ENCODE assay signal across 8 cellular contexts in the genomic region with DNA sequence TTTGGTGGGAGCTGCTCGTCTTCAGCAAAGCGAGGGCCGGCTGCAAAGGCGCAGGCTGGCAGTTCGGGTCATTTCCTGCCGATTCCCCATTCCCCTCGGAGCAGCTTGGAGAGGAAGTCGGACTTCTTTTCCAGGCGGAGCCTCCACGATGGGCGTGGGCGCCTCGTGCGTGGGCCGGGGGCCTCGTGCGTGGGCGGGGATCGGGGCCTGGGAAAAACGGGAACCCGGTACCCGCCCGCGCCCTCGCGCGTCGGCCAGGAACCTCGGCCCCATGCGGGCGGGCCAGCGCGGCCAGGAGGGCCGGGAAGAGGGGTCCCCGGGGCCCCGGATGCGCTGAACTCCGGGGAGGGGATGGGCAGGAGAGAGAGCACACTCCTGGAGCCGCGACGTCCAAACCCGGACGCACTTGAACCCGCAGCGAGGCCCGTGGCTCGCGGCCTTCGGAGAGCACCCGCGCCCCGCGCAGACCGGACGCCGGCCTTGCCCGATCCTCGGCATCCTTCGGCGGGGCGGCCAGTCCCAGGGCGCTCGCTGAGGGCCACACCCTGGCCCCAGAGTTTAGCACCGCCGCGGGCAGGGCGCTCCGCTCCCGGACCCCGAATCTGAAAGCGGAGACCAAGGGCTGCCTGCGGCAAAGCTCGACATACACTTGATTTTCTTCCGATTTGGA.
DNase-seq lines count a peak whose midpoint lies in the region; ATAC-seq, FAIRE-seq and TF ChIP-seq lines count a peak whose summit lies in the region.

No MANE protein-coding gene starts in this region.

- 1 to 6% (median 3%) methylated on average over 21 to 74 of the region's 74 CpGs for WGBS in stomach, 5 donors

- H3K27me3 ChIP-seq in bronchial epithelial cell (ENCODE audit: control insufficient read depth, insufficient read depth, low read length) (no peaks in the 10 kb centered on the region), left lung (peaks cover 74 to 99% of the 10 kb centered on the region in 2 donors), stomach (peaks cover 0 to 90% (median 52%) of the 10 kb centered on the region in 3 donors)

- TF ChIP-seq POLR2A in stomach (IDR thresholded peaks at IDR 0.05), result no peak

- ATAC-seq in HG02759 (IDR thresholded peaks at IDR 0.05; ENCODE audit: unreplicated experiment) (peak; percentile 38), left lung (peak; percentile 68)

- H3K9me3 ChIP-seq in left lung (no peaks in the 10 kb centered on the region), stomach (no peaks in the 10 kb centered on the region)

- H3K27ac Mint-ChIP-seq in activated naive CD4-positive, alpha-beta T cell treated with anti-CD3 and anti-CD28 coated beads for 36 hours, result no peak overlapping the region

- FAIRE-seq in bronchial epithelial cell (lab: Jason Lieb, UNC), result no peak

- peaks cover 49% of the 10 kb centered on the region for H3K27me3 Mint-ChIP-seq in activated naive CD4-positive, alpha-beta T cell treated with anti-CD3 and anti-CD28 coated beads for 36 hours (ENCODE audit: low read depth)

- H3K9me3 Mint-ChIP-seq in activated naive CD4-positive, alpha-beta T cell treated with anti-CD3 and anti-CD28 coated beads for 36 hours, result no peaks in the 10 kb centered on the region

- DNase-seq in activated naive CD4-positive, alpha-beta T cell treated with anti-CD3 and anti-CD28 coated beads for 36 hours, result peak; percentile 12
- DNase-seq in activated naive CD4-positive, alpha-beta T cell treated with anti-CD3 and anti-CD28 coated beads, Interleukin-2, amount 50 U/mL, for 16 hours, result no peak
- DNase-seq in NCI-H774 (lab: John Stamatoyannopoulos, UW) (peak; percentile 46), bronchial epithelial cell (ENCODE audit: low read depth) (no peak), left lung (peak; percentile 35 to 82), stomach (no peak), Ammon's horn (ENCODE audit: low spot score) (no peak)

- peaks cover 2% of the 10 kb centered on the region for H3K4me1 Mint-ChIP-seq in activated naive CD4-positive, alpha-beta T cell treated with anti-CD3 and anti-CD28 coated beads for 36 hours (ENCODE audit: low read depth)

- H3K27ac ChIP-seq in left lung (no peak overlapping the region), stomach (peak overlapping the region in 4 of 5 donors; percentile 42 to 75 (median 70))

- TF ChIP-seq CTCF in bronchial epithelial cell (IDR thresholded peaks at IDR 0.05; ENCODE audit: insufficient read depth, low read length, severe bottlenecking), result peak; percentile 4
- no peak for TF ChIP-seq CTCF in left lung (IDR thresholded peaks at IDR 0.05)
- no peak for TF ChIP-seq CTCF in stomach (IDR thresholded peaks at IDR 0.05)

- peak overlapping the region; percentile 62 for H3K4me3 Mint-ChIP-seq in activated naive CD4-positive, alpha-beta T cell treated with anti-CD3 and anti-CD28 coated beads for 36 hours

- CTCF ChIA-PET in activated naive CD4-positive, alpha-beta T cell treated with anti-CD3 and anti-CD28 coated beads for 36 hours (lab: Charles Lee), result interaction anchor here (0.6 to 2.7 kb wide), 10 partner anchors 15 to 510 kb away, joined by 3 to 13 read pairs (median 5); no protein-coding TSS in a partner anchor

- intact Hi-C loops in activated naive CD4-positive, alpha-beta T cell treated with anti-CD3 and anti-CD28 coated beads for 36 hours (cut with micrococcal nuclease), result loop anchor here (1.0 to 5.0 kb wide), 8 partner anchors 83 to 945 kb away; no protein-coding TSS in a partner anchor
- intact Hi-C loops in left lung (cut with DNase I), result loop anchor here in 1 of 2 donors (5.0 kb wide), 1 partner anchor 505 kb away; no protein-coding TSS in a partner anchor
- intact Hi-C loops in stomach (cut with DNase I; ENCODE audit: low total_unique reads), result no loop called here

- TF ChIP-seq EP300 in stomach (IDR thresholded peaks at IDR 0.05), result no peak

- H3K4me3 ChIP-seq in bronchial epithelial cell (ENCODE audit: low read depth, low read length) (peak overlapping the region; percentile 60), left lung (peak overlapping the region; percentile 46 to 49), stomach (peak overlapping the region; percentile 56 to 81 (median 66))

- H3K4me1 ChIP-seq in left lung, result peaks cover 0 to 12% of the 10 kb centered on the region in 2 donors
- peaks cover 4 to 11% (median 9%) of the 10 kb centered on the region in 4 donors for H3K4me1 ChIP-seq in stomach

- H3K36me3 Mint-ChIP-seq in activated naive CD4-positive, alpha-beta T cell treated with anti-CD3 and anti-CD28 coated beads for 36 hours (ENCODE audit: low read depth), result no peaks in the 10 kb centered on the region

- no peaks in the 10 kb centered on the region for H3K36me3 ChIP-seq in bronchial epithelial cell (ENCODE audit: control insufficient read depth, insufficient read depth, low read length)
- H3K36me3 ChIP-seq in left lung, result no peaks in the 10 kb centered on the region
- H3K36me3 ChIP-seq in stomach, result no peaks in the 10 kb centered on the region

Comparison
In these comparisons a context has a peak if more than half of its experiments do, and no peak if none do; other contexts are left out.
1. DNase-seq: peak in activated naive CD4-positive, alpha-beta T cell treated with anti-CD3 and anti-CD28 coated beads for 36 hours (single experiment), NCI-H774 (single experiment) and left lung (2 of 2); none in activated naive CD4-positive, alpha-beta T cell treated with anti-CD3 and anti-CD28 coated beads, Interleukin-2, amount 50 U/mL, for 16 hours (single experiment), bronchial epithelial cell (single experiment), stomach (single experiment) and Ammon's horn (single experiment).
2. H3K27ac ChIP-seq: peak in stomach (4 of 5); none in left lung (0 of 2).
3. Peak in every context shown above with its lines, with median percentiles within 50 percentile points of each other: H3K4me3 ChIP-seq.